In the genomic region with DNA sequence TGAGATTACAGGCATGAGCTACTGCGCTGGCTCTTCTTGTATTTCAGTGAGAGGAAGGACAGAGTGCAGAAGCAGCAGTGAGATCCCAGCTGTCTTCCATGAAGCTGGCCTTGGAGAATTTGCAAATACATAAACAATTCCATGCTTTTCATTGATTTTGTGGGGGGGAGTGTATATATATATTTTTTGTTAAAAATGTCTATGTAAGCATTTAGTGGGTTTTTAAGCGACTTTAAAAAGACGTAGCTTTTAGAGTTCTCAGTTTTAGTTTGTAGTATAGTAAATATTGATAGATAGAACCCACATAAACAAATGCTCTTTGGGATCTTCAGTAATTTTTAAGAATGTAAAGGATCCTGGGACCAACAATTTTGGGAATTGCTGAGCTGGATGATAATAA, we compare ENCODE assay signal across 31 cellular contexts.
"Had no signal": no experiment of that assay in that cellular context is flagged by ENCODE, and none has a peak within 500 bp of the region (broad histone marks: within the 10 kb centered on the region; RNA-seq: fewer than 3 reads in every experiment).

No MANE protein-coding gene starts in this region.

- H3K4me3 Mint-ChIP-seq: activated CD4-positive, alpha-beta memory T cell treated with anti-CD3 and anti-CD28 coated beads, Interleukin-2, amount 10 ng/mL, durations not matched to agents 7 days and 5 days; activated CD4-positive, alpha-beta T cell treated with anti-CD3 and anti-CD28 coated beads for 36 hours; activated CD4-positive, alpha-beta T cell treated with anti-CD3 and anti-CD28 coated beads, Interleukin-2, amount 10 ng/mL, durations not matched to agents 7 days and 5 days; activated naive CD4-positive, alpha-beta T cell treated with anti-CD3 and anti-CD28 coated beads, Interleukin-2, amount 10 ng/mL, durations not matched to agents 7 days and 5 days; activated naive CD8-positive, alpha-beta T cell treated with anti-CD3 and anti-CD28 coated beads, Interleukin-2, amount 10 ng/mL, durations not matched to agents 7 days and 5 days; activated T-cell treated with anti-CD3 and anti-CD28 coated beads, Interleukin-2, amount 50 U/mL, for 24 hours; activated T-cell treated with anti-CD3 and anti-CD28 coated beads, Interleukin-2, amount 50 U/mL, for 72 hours; brain had no signal

- H3K36me3 ChIP-seq: colonic mucosa had no signal

- H3K27me3 ChIP-seq: ascending aorta, breast epithelium, cardiac muscle cell, colonic mucosa, esophagus squamous epithelium, gastroesophageal sphincter had no signal

- H3K4me3 ChIP-seq: ascending aorta, breast epithelium, cardiac muscle cell, colonic mucosa, esophagus squamous epithelium, gastroesophageal sphincter had no signal

- H3K27ac Mint-ChIP-seq: activated CD4-positive, alpha-beta memory T cell treated with anti-CD3 and anti-CD28 coated beads, Interleukin-2, amount 10 ng/mL, durations not matched to agents 7 days and 5 days; activated CD4-positive, alpha-beta T cell treated with anti-CD3 and anti-CD28 coated beads for 36 hours; activated CD4-positive, alpha-beta T cell treated with anti-CD3 and anti-CD28 coated beads, Interleukin-2, amount 10 ng/mL, durations not matched to agents 7 days and 5 days; activated naive CD4-positive, alpha-beta T cell treated with anti-CD3 and anti-CD28 coated beads, Interleukin-2, amount 10 ng/mL, durations not matched to agents 7 days and 5 days; activated naive CD8-positive, alpha-beta T cell treated with anti-CD3 and anti-CD28 coated beads, Interleukin-2, amount 10 ng/mL, durations not matched to agents 7 days and 5 days; activated T-cell treated with anti-CD3 and anti-CD28 coated beads, Interleukin-2, amount 50 U/mL, for 72 hours had no signal

- H3K9me3 Mint-ChIP-seq: activated CD4-positive, alpha-beta memory T cell treated with anti-CD3 and anti-CD28 coated beads, Interleukin-2, amount 10 ng/mL, durations not matched to agents 7 days and 5 days; activated CD4-positive, alpha-beta T cell treated with anti-CD3 and anti-CD28 coated beads, Interleukin-2, amount 10 ng/mL, durations not matched to agents 7 days and 5 days; activated naive CD4-positive, alpha-beta T cell treated with anti-CD3 and anti-CD28 coated beads, Interleukin-2, amount 10 ng/mL, durations not matched to agents 7 days and 5 days; activated naive CD4-positive, alpha-beta T cell treated with anti-CD3 and anti-CD28 coated beads, Interleukin-2, amount 50 U/mL, for 72 hours; activated naive CD8-positive, alpha-beta T cell treated with anti-CD3 and anti-CD28 coated beads, Interleukin-2, amount 10 ng/mL, durations not matched to agents 7 days and 5 days; activated T-cell treated with anti-CD3 and anti-CD28 coated beads, Interleukin-2, amount 50 U/mL, for 24 hours; activated T-cell treated with anti-CD3 and anti-CD28 coated beads, Interleukin-2, amount 50 U/mL, for 72 hours; brain had no signal

- ATAC-seq: gastroesophageal sphincter had no signal

- H3K9me3 ChIP-seq: ascending aorta, breast epithelium, colonic mucosa, esophagus squamous epithelium, gastroesophageal sphincter had no signal

- H3K27me3 Mint-ChIP-seq: activated CD4-positive, alpha-beta memory T cell treated with anti-CD3 and anti-CD28 coated beads, Interleukin-2, amount 10 ng/mL, durations not matched to agents 7 days and 5 days; activated CD4-positive, alpha-beta T cell treated with anti-CD3 and anti-CD28 coated beads for 36 hours; activated CD4-positive, alpha-beta T cell treated with anti-CD3 and anti-CD28 coated beads, Interleukin-2, amount 10 ng/mL, durations not matched to agents 7 days and 5 days; activated naive CD4-positive, alpha-beta T cell treated with anti-CD3 and anti-CD28 coated beads, Interleukin-2, amount 10 ng/mL, durations not matched to agents 7 days and 5 days; activated naive CD8-positive, alpha-beta T cell treated with anti-CD3 and anti-CD28 coated beads, Interleukin-2, amount 10 ng/mL, durations not matched to agents 7 days and 5 days; activated T-cell treated with anti-CD3 and anti-CD28 coated beads, Interleukin-2, amount 50 U/mL, for 24 hours had no signal

- H3K27ac ChIP-seq: ascending aorta, breast epithelium, cardiac muscle cell, colonic mucosa, epithelial cell of prostate, esophagus squamous epithelium, gastroesophageal sphincter had no signal

- H3K4me1 ChIP-seq: colonic mucosa had no signal

- DNase-seq: activated CD4-positive, alpha-beta memory T cell treated with anti-CD3 and anti-CD28 coated beads, Interleukin-2, amount 10 ng/mL, durations not matched to agents 7 days and 5 days; activated CD4-positive, alpha-beta T cell treated with anti-CD3 and anti-CD28 coated beads for 36 hours; activated CD4-positive, alpha-beta T cell treated with anti-CD3 and anti-CD28 coated beads, Interleukin-2, amount 10 ng/mL, durations not matched to agents 7 days and 5 days; activated CD4-positive, alpha-beta T cell treated with anti-CD3 and anti-CD28 coated beads, Interleukin-2, amount 50 U/mL, for 4 hours; activated CD4-positive, CD25-positive, alpha-beta regulatory T cell; activated CD4-positive, CD25-positive, alpha-beta regulatory T cell treated with anti-CD3 and anti-CD28 coated beads, Interleukin-2, amount 50 U/mL, for 72 hours; activated CD8-positive, alpha-beta memory T cell treated with anti-CD3 and anti-CD28 coated beads, Interleukin-2, amount 50 U/mL, for 48 hours; activated gamma-delta T cell; activated naive CD4-positive, alpha-beta T cell; activated naive CD4-positive, alpha-beta T cell treated with anti-CD3 and anti-CD28 coated beads, Interleukin-2, amount 10 ng/mL, durations not matched to agents 7 days and 5 days; activated naive CD8-positive, alpha-beta T cell treated with anti-CD3 and anti-CD28 coated beads, Interleukin-2, amount 10 ng/mL, durations not matched to agents 7 days and 5 days; activated T-cell treated with anti-CD3 and anti-CD28 coated beads for 4 hours; activated T-cell treated with anti-CD3 and anti-CD28 coated beads, Interleukin-2, amount 50 U/mL, for 24 hours; activated T-cell treated with anti-CD3 and anti-CD28 coated beads, Interleukin-2, amount 50 U/mL, for 72 hours; central memory CD4-positive, alpha-beta T cell; cerebellar nuclear complex; colonic mucosa; effector CD8-positive, alpha-beta T cell; esophagus squamous epithelium; foreskin melanocyte; head of caudate nucleus; T-helper 2 cell had no signal

- FAIRE-seq: endometrium, endothelial cell of umbilical vein had no signal
